Comparison of ENCODE assay signal across 10 cellular contexts in genomic region chr16:11032922-11033291, GRCh38.
DNase-seq lines count a peak whose midpoint lies in the region; ATAC-seq and TF ChIP-seq lines count a peak whose summit lies in the region.
"Had no signal": no experiment of that assay in that cellular context is flagged by ENCODE, and none has a peak within 500 bp of the region (broad histone marks: within the 10 kb centered on the region; RNA-seq: fewer than 3 reads in every experiment).

No MANE protein-coding gene starts in this region.

- ATAC-seq in left cardiac atrium (peak; percentile 73 to 86), GM18502 (IDR thresholded peaks at IDR 0.05; ENCODE audit: poor library complexity, unreplicated experiment) (no peak)

- no peak for TF ChIP-seq CTCF in sigmoid colon (IDR thresholded peaks at IDR 0.05)

- peak overlapping the region; percentile 46 to 73 (median 60) for H3K27ac ChIP-seq in sigmoid colon

- intact Hi-C loops in left cardiac atrium (cut with DNase I) (no loop called here), sigmoid colon (cut with DNase I) (no loop called here)

- H3K36me3 ChIP-seq in sigmoid colon = peaks cover 0 to 16% (median 10%) of the 10 kb centered on the region in 4 donors

- no peak overlapping the region for H3K4me3 ChIP-seq in sigmoid colon

- peaks cover 0 to 23% (median 10%) of the 10 kb centered on the region in 4 donors for H3K4me1 ChIP-seq in sigmoid colon

- no peak for TF ChIP-seq EP300 in sigmoid colon (IDR thresholded peaks at IDR 0.05)

- 80 to 87% methylated on average over 7 of the region's 7 CpGs for WGBS in sigmoid colon, 2 donors

- no peak for TF ChIP-seq POLR2A in sigmoid colon (IDR thresholded peaks at IDR 0.05)

- H3K27me3 ChIP-seq in sigmoid colon = no peaks in the 10 kb centered on the region

- H3K9me3 ChIP-seq in sigmoid colon = peaks cover 0 to 4% (median 0%) of the 10 kb centered on the region in 4 donors

- DNase-seq in ELF-1 (ENCODE audit: low read depth, low spot score) (peak; percentile 52), amniotic epithelial cell (ENCODE audit: low read depth) (peak; percentile 67), left cardiac atrium (peak; percentile 41), sigmoid colon (peak; percentile 91), NCI-H1048 (lab: John Stamatoyannopoulos, UW) (no peak), glomerular visceral epithelial cell (ENCODE audit: extremely low spot score) (no peak), NCI-H2171 treated with DMSO at 0.1 percent for 48 hours (lab: John Stamatoyannopoulos, UW) (no peak)
- DNase-seq: activated CD4-positive, alpha-beta T cell treated with anti-CD3 and anti-CD28 coated beads, Interleukin-2, amount 50 U/mL, for 1 hour; occipital lobe had no signal

Comparison
In these comparisons a context has a peak if more than half of its experiments do, and no peak if none do; other contexts are left out.
1. DNase-seq: peak in ELF-1 (single experiment), amniotic epithelial cell (single experiment), left cardiac atrium (single experiment) and sigmoid colon (single experiment); none in NCI-H1048 (single experiment), glomerular visceral epithelial cell (single experiment) and NCI-H2171 treated with DMSO at 0.1 percent for 48 hours (single experiment).